ENCODE assay signal across 8 cellular contexts in the genomic region with DNA sequence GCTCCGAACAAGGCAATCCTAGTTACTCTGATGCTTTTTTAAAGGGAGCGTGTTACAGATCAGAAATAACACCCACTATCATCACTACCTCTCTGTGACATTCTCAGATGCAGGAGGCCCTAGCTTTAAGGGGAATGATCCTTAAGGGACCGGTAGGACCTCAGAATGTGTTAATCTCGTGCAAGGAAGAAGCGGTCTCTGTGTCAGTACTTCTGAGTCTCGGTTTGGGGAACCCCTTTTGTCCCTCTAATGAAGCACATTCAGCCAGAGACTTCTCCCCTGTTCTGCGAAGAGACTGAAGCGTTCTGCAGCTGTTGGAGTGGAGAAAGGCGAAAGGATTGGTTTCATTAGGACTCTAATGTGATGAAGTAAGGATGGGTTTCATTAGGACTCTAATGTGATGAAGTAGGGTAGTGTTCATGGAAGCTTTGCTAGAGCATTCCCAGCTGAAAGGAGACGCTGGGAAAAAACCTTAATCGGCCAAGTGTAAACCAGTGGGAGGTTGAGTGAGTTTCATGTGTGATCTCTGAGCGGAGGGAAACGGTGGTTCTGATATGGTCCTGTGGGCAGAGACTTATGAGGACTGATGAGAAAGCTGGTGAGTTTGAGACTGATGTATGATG. TPM values are rescaled to one million over a fixed set of nuclear protein-coding genes. Genes with fewer than 3 reads are reported as not detected.
A peak's percentile ranks its signal among the peaks of the same experiment; 100 is the strongest.
DNase-seq lines count a peak whose midpoint lies in the region; ATAC-seq and TF ChIP-seq lines count a peak whose summit lies in the region.

No MANE protein-coding gene starts in this region.

- H2AFZ ChIP-seq in IMR-90 (replicated peaks; ENCODE audit: low read length, poor library complexity), result peak overlapping the region; percentile 14

- H3K9me1 ChIP-seq in IMR-90 (ENCODE audit: insufficient read depth, low read length), result no peaks in the 10 kb centered on the region

- H4K5ac ChIP-seq in IMR-90 (ENCODE audit: low read depth, low read length), result no peak overlapping the region

- H3K4me3 Mint-ChIP-seq in Caco-2 (ENCODE audit: unreplicated experiment), result peak overlapping the region; percentile 88
- peak overlapping the region; percentile 87 to 95 for H3K4me3 Mint-ChIP-seq in stimulated activated naive B cell treated with anti-CD40 and anti-IgM and Interleukin-4, amounts not matched to agents 10 μg/mL and 1 μg/mL and 100 μg/mL, for 72 hours

- H3K4me2 ChIP-seq in IMR-90 (ENCODE audit: low read depth, low read length), result no peak overlapping the region

- H2BK5ac ChIP-seq in IMR-90 (ENCODE audit: low read depth, low read length, poor library complexity, severe bottlenecking), result no peak overlapping the region

- no peak overlapping the region for H2BK20ac ChIP-seq in IMR-90 (ENCODE audit: low read depth, low read length)

- no peaks in the 10 kb centered on the region for H3K4me1 ChIP-seq in Caco-2
- no peaks in the 10 kb centered on the region for H3K4me1 ChIP-seq in IMR-90 (ENCODE audit: control insufficient read depth, insufficient read depth, low read length)
- H3K4me1 ChIP-seq in right cardiac atrium (ENCODE audit: control insufficient read depth, insufficient read depth, low read length), result peaks cover 5% of the 10 kb centered on the region

- no peak overlapping the region for H3K23ac ChIP-seq in IMR-90 (ENCODE audit: low read depth, low read length)

- H3K36me3 Mint-ChIP-seq in Caco-2 (ENCODE audit: insufficient read depth, unreplicated experiment), result no peaks in the 10 kb centered on the region
- peaks cover 23 to 51% of the 10 kb centered on the region in 2 donors for H3K36me3 Mint-ChIP-seq in stimulated activated naive B cell treated with anti-CD40 and anti-IgM and Interleukin-4, amounts not matched to agents 10 μg/mL and 1 μg/mL and 100 μg/mL, for 72 hours

- H4K8ac ChIP-seq in IMR-90 (ENCODE audit: low read depth in 2 of 2, low read length in 2 of 2), result no peak overlapping the region

- H2BK15ac ChIP-seq in IMR-90 (ENCODE audit: low read depth, low read length), result no peak overlapping the region

- 6% methylated on average over 2 of the region's 13 CpGs; no CpG with 5 or more reads in 1 of the 2 experiments for WGBS in IMR-90 (ENCODE audit: extremely low coverage in 2 of 2, insufficient read length in 1 of 2), 2 experiments
- 17% methylated on average over 13 of the region's 13 CpGs for WGBS in right cardiac atrium

- no peak overlapping the region for H4K91ac ChIP-seq in IMR-90 (ENCODE audit: insufficient read depth, low read depth, low read length)

- no peak overlapping the region for H3K9ac ChIP-seq in IMR-90 (ENCODE audit: low read depth, low read length)

- H3K27ac Mint-ChIP-seq in Caco-2 (ENCODE audit: unreplicated experiment), result peak overlapping the region; percentile 65
- H3K27ac Mint-ChIP-seq in stimulated activated naive B cell treated with anti-CD40 and anti-IgM and Interleukin-4, amounts not matched to agents 10 μg/mL and 1 μg/mL and 100 μg/mL, for 72 hours, result peak overlapping the region; percentile 90

- H3K4me3 ChIP-seq in Caco-2 (ENCODE audit: low read depth, low read length), result peak overlapping the region; percentile 54
- H3K4me3 ChIP-seq in IMR-90 (ENCODE audit: insufficient read depth, low read depth, low read length), result no peak overlapping the region
- peak overlapping the region; percentile 54 for H3K4me3 ChIP-seq in right cardiac atrium (ENCODE audit: low read length)

- H3K9me3 ChIP-seq in Caco-2 (no peaks in the 10 kb centered on the region), IMR-90 (ENCODE audit: control insufficient read depth, insufficient read depth, low read length) (no peaks in the 10 kb centered on the region), right cardiac atrium (ENCODE audit: control insufficient read depth, low read length) (no peaks in the 10 kb centered on the region)

- no peak overlapping the region for H3K18ac ChIP-seq in IMR-90 (ENCODE audit: low read depth, low read length)

- H3K27me3 ChIP-seq in Caco-2 (replicated peaks; ENCODE audit: control insufficient read depth, insufficient read depth, low read length) (no peaks in the 10 kb centered on the region), IMR-90 (ENCODE audit: control insufficient read depth, insufficient read depth, low read length) (peaks cover 29% of the 10 kb centered on the region), right cardiac atrium (ENCODE audit: control insufficient read depth, insufficient read depth) (no peaks in the 10 kb centered on the region)

- H3K4ac ChIP-seq in IMR-90 (ENCODE audit: low read depth, low read length), result no peak overlapping the region

- POLR2A ChIA-PET in Caco-2 (lab: Charles Lee) (no interaction called here), IMR-90 (lab: Charles Lee; ENCODE audit: unreplicated experiment) (no interaction called here)

- H3K79me1 ChIP-seq in IMR-90 (ENCODE audit: low read depth in 1 of 2, low read length in 2 of 2), result no peaks in the 10 kb centered on the region

- CTCF ChIA-PET in Caco-2 (lab: Charles Lee), result interaction anchor here (0.6 kb wide), 1 partner anchor 61 kb away, joined by 4 read pairs; no protein-coding TSS in a partner anchor
- CTCF ChIA-PET in IMR-90 (lab: Yijun Ruan, JAX), result no interaction called here

- no peak for TF ChIP-seq CTCF in Caco-2 (IDR thresholded peaks at IDR 0.05; ENCODE audit: insufficient read depth in 1 of 2, low read depth in 1 of 2, low read length in 1 of 2, severe bottlenecking in 1 of 2, unreplicated experiment in 1 of 2)
- no peak for TF ChIP-seq CTCF in IMR-90 (conservative IDR thresholded peaks at IDR 0.05; ENCODE audit: low read depth, low read length)

- BruUV-seq in Caco-2 (replicated peaks; lab: Mats Ljungman, UMichigan) (TSS peak; percentile 53), IMR-90 (replicated peaks; lab: Mats Ljungman, UMichigan) (no TSS peak)

- no peaks in the 10 kb centered on the region for H3K4me1 Mint-ChIP-seq in Caco-2 (ENCODE audit: low read depth, unreplicated experiment)
- H3K4me1 Mint-ChIP-seq in stimulated activated naive B cell treated with anti-CD40 and anti-IgM and Interleukin-4, amounts not matched to agents 10 μg/mL and 1 μg/mL and 100 μg/mL, for 72 hours, result peaks cover 29 to 51% of the 10 kb centered on the region in 2 donors

- in situ Hi-C loops in IMR-90 (cut with MboI; ENCODE audit: low sequenced_read_pairs), result no loop called here

- DNase-seq in Caco-2 (no peak), IMR-90 (no peak), right cardiac atrium (no peak), NCI-H2107 (lab: John Stamatoyannopoulos, UW) (no peak), LoVo (ENCODE audit: low spot score) (no peak), NOMO-1 treated with dmso at 0.1 percent for 144 hours (lab: John Stamatoyannopoulos, UW; ENCODE audit: unreplicated experiment) (no peak)
- peak; percentile 74 for DNase-seq in stimulated activated naive B cell treated with anti-CD40 and anti-IgM and Interleukin-4, amounts not matched to agents 10 μg/mL and 1 μg/mL and 100 μg/mL, for 72 hours

- H3K27ac ChIP-seq in IMR-90 (ENCODE audit: insufficient read depth, low read length), result no peak overlapping the region
- H3K27ac ChIP-seq in right cardiac atrium (ENCODE audit: low read length), result peak overlapping the region; percentile 77

- no peak overlapping the region for H3K56ac ChIP-seq in IMR-90 (ENCODE audit: extremely low read depth, insufficient read depth, low read length)

- no peaks in the 10 kb centered on the region for H3K36me3 ChIP-seq in Caco-2 (ENCODE audit: control insufficient read depth, insufficient read depth, low read length)
- no peaks in the 10 kb centered on the region for H3K36me3 ChIP-seq in IMR-90 (ENCODE audit: control insufficient read depth, insufficient read depth, low read length)

- no peak overlapping the region for H2AK5ac ChIP-seq in IMR-90 (ENCODE audit: low read depth, low read length)

- no peak overlapping the region for H2BK120ac ChIP-seq in IMR-90 (ENCODE audit: low read depth, low read length)

- H4K20me1 ChIP-seq in IMR-90 (ENCODE audit: insufficient read depth, low read length), result no peaks in the 10 kb centered on the region

- no peak for TF ChIP-seq POLR2A in IMR-90 (IDR thresholded peaks at IDR 0.05; ENCODE audit: low read depth, low read length)

- H3K14ac ChIP-seq in IMR-90 (replicated peaks; ENCODE audit: low read depth, low read length), result no peak overlapping the region

- dilution Hi-C loops in IMR-90 (cut with HindIII; ENCODE audit: low sequenced_read_pairs, unreplicated experiment), result no loop called here

- no peak for TF ChIP-seq RAD21 in IMR-90 (IDR thresholded peaks at IDR 0.05; ENCODE audit: low read length)

- intact Hi-C loops in Caco-2 (cut with micrococcal nuclease; ENCODE audit: unreplicated experiment) (loop anchor here (2.0 kb wide), 1 partner anchor 40 kb away; no protein-coding TSS in a partner anchor), IMR-90 (cut with micrococcal nuclease) (loop anchor here (10.0 kb wide), 1 partner anchor 318 kb away; no protein-coding TSS in a partner anchor), right cardiac atrium (cut with DNase I) (loop anchor here in 3 of 4 donors (2.0 to 10.0 kb wide), 5 partner anchors 76 to 288 kb away; a partner anchor contains a TSS)

- H2AK9ac ChIP-seq in IMR-90 (replicated peaks; ENCODE audit: low read depth, low read length, poor library complexity), result no peak overlapping the region

- H3K27me3 Mint-ChIP-seq in Caco-2 (ENCODE audit: insufficient read depth, unreplicated experiment), result no peaks in the 10 kb centered on the region
- H3K27me3 Mint-ChIP-seq in stimulated activated naive B cell treated with anti-CD40 and anti-IgM and Interleukin-4, amounts not matched to agents 10 μg/mL and 1 μg/mL and 100 μg/mL, for 72 hours, result peaks cover 0 to 2% of the 10 kb centered on the region in 2 donors

- ATAC-seq in GM19452 (IDR thresholded peaks at IDR 0.05; ENCODE audit: unreplicated experiment) (peak; percentile 34), IMR-90 (ENCODE audit: low read depth) (no peak), right cardiac atrium (no peak)
- peak; percentile 68 to 73 for ATAC-seq in stimulated activated naive B cell treated with anti-CD40 and anti-IgM and Interleukin-4, amounts not matched to agents 10 μg/mL and 1 μg/mL and 100 μg/mL, for 72 hours (replicated peaks)

- no peaks in the 10 kb centered on the region for H3K9me3 Mint-ChIP-seq in Caco-2 (ENCODE audit: unreplicated experiment)
- H3K9me3 Mint-ChIP-seq in stimulated activated naive B cell treated with anti-CD40 and anti-IgM and Interleukin-4, amounts not matched to agents 10 μg/mL and 1 μg/mL and 100 μg/mL, for 72 hours, result no peaks in the 10 kb centered on the region

TF ChIP-seq in IMR-90, 13 proteins besides CTCF, POLR2A, EP300 and RAD21:
- TF ChIP-seq SMC3 (IDR thresholded peaks at IDR 0.05; ENCODE audit: low read depth, low read length), result no peak
- no peak for TF ChIP-seq MAFK (IDR thresholded peaks at IDR 0.05; ENCODE audit: low read depth, low read length)
- no peak for TF ChIP-seq BHLHE40 (IDR thresholded peaks at IDR 0.05; ENCODE audit: low read depth, low read length)

RNA-seq across cellular contexts. Expression of a gene that starts 1.6 kb away (rescaled TPM):
- total RNA-seq in Caco-2 (2022), result 10.3 and 12.9 TPM in 2 replicates
- total RNA-seq in IMR-90 (2012; rRNA removed), result not detected in 2 replicates
- not detected in 2 replicates for polyA plus RNA-seq in IMR-90 (2012; rRNA removed)
- polyA plus RNA-seq in IMR-90 (2012; cell fraction: cytosol; rRNA removed), result not detected in 2 replicates
- polyA plus RNA-seq in IMR-90 (2012; cell fraction: nucleus; rRNA removed; ENCODE audit: low replicate concordance), result not detected in 2 replicates
- total RNA-seq in right cardiac atrium, result 10 to 100 TPM; 38.1 to 81.5 (median 70.0) TPM
- 37.8 TPM for polyA plus RNA-seq in right cardiac atrium

Comparison
In these comparisons a context has a peak if more than half of its experiments do, and no peak if none do; other contexts are left out.
1. ATAC-seq: peak in GM19452 (single experiment) and stimulated activated naive B cell treated with anti-CD40 and anti-IgM and Interleukin-4, amounts not matched to agents 10 μg/mL and 1 μg/mL and 100 μg/mL, for 72 hours (2 of 2); none in IMR-90 (single experiment) and right cardiac atrium (0 of 2).
2. RNA of a gene that starts 1.6 kb away (total RNA-seq): 38.1 to 81.5 TPM in right cardiac atrium and 10.3 to 12.9 TPM in Caco-2; not detected in IMR-90; every median in the first group is over 10 times any median in the second.